ENCODE assay signal across 11 cellular contexts in genomic region chr10:92695679-92696605, GRCh38. TPM values are rescaled to one million over a fixed set of nuclear protein-coding genes. Genes with fewer than 3 reads are reported as not detected.
DNase-seq lines count a peak whose midpoint lies in the region; ATAC-seq, FAIRE-seq and TF ChIP-seq lines count a peak whose summit lies in the region.
"Had no signal": no experiment of that assay in that cellular context is flagged by ENCODE, and none has a peak within 500 bp of the region (broad histone marks: within the 10 kb centered on the region; RNA-seq: fewer than 3 reads in every experiment).

No MANE protein-coding gene starts in this region.

- H3K36me3 ChIP-seq in K562 (ENCODE audit: control insufficient read depth, insufficient read depth, low read length), result peaks cover 52% of the 10 kb centered on the region
- peaks cover 0 to 45% (median 15%) of the 10 kb centered on the region in 6 donors for H3K36me3 ChIP-seq in spleen

- in situ Hi-C loops in K562 (cut with MboI), result loop anchor here (5.0 kb wide), 1 partner anchor 61 kb away; no protein-coding TSS in a partner anchor

- no peak overlapping the region for H4K5ac ChIP-seq in H9 (ENCODE audit: insufficient read length, low read depth, low read length)

- peaks cover 99% of the 10 kb centered on the region for H3K27me3 Mint-ChIP-seq in H9 (ENCODE audit: low read depth)

- intact Hi-C loops in K562 (cut with micrococcal nuclease), result loop anchor here (1.0 to 2.0 kb wide), 3 partner anchors 60 to 135 kb away; no protein-coding TSS in a partner anchor
- intact Hi-C loops in spleen (cut with DNase I; ENCODE audit: low total_unique reads), result no loop called here

- H3K4me1 Mint-ChIP-seq in H9, result peaks cover 38 to 39% of the 10 kb centered on the region in 2 experiments

- no peak overlapping the region for H3K56ac ChIP-seq in H9 (ENCODE audit: insufficient read length, low read depth, low read length)

- H3K4me2 ChIP-seq in H9 (ENCODE audit: insufficient read depth, insufficient read length, low read length), result peak overlapping the region; percentile 51
- H3K4me2 ChIP-seq in K562 (ENCODE audit: insufficient read depth, low read length), result peak overlapping the region; percentile 80

- DNase-seq in H9 (peak; percentile 52), K562 (ENCODE audit: extremely low read depth in 1 of 4, low spot score in 3 of 4) (peak; percentile 61 to 63 (median 61)), iris pigment epithelial cell (ENCODE audit: low read depth) (peak; percentile 74), spleen (peak; percentile 80), NCI-H1092 (lab: John Stamatoyannopoulos, UW) (no peak), 8988T (no peak)
- DNase-seq: activated naive CD4-positive, alpha-beta T cell; NCI-H510A had no signal

- H2BK5ac ChIP-seq in H9 (ENCODE audit: insufficient read length, low read length), result no peak overlapping the region

- H3K27me3 ChIP-seq in H9 (ENCODE audit: insufficient read depth, low read length), result peaks cover 37% of the 10 kb centered on the region
- no peaks in the 10 kb centered on the region for H3K27me3 ChIP-seq in K562 (ENCODE audit: control insufficient read depth in 2 of 2, insufficient read depth in 2 of 2, low read length in 2 of 2)
- peaks cover 0 to 69% (median 0%) of the 10 kb centered on the region in 7 donors for H3K27me3 ChIP-seq in spleen (replicated peaks in 1 of 7)

- no peak overlapping the region for H3K14ac ChIP-seq in H9 (ENCODE audit: insufficient read depth, low read length)

- WGBS in H9 (ENCODE audit: extremely low coverage, insufficient read length, low lambda C conversion rate), result no CpG with 5 or more reads among the region's 61 CpGs
- WGBS in K562 (ENCODE audit: insufficient coverage, low coverage, missing lambda C conversion rate), result 4% methylated on average over 27 of the region's 61 CpGs
- WGBS in spleen, 5 donors, result 76 to 90% (median 83%) methylated on average over 45 to 61 of the region's 61 CpGs

- no peak overlapping the region for H3K23ac ChIP-seq in H9 (ENCODE audit: insufficient read length, low read depth, low read length)

- H3K4me3 ChIP-seq in K562 (peak overlapping the region; percentile 93), spleen (no peak overlapping the region)

- H4K91ac ChIP-seq in H9 (ENCODE audit: insufficient read length, low read depth, low read length), result no peak overlapping the region

- H3K4ac ChIP-seq in H9 (ENCODE audit: low read depth, low read length), result no peak overlapping the region

- H2AFZ ChIP-seq in H9 (ENCODE audit: low read length), result no peak overlapping the region
- peak overlapping the region; percentile 25; the same call in 1 of the 2 replicates for H2AFZ ChIP-seq in K562 (ENCODE audit: low read depth, low read length)

- CTCF ChIA-PET in K562 (lab: Yijun Ruan, JAX; ENCODE audit: low intra/inter-chr PET ratio), result no interaction called here

- peaks cover 0 to 5% (median 0%) of the 10 kb centered on the region in 3 experiments; a peak in 2 of 7 replicates for H3K36me3 Mint-ChIP-seq in H9 (ENCODE audit: insufficient read depth in 1 of 3, low read depth in 3 of 3)

- H3K9me3 ChIP-seq in H9 (ENCODE audit: control insufficient read depth, low read depth, low read length) (no peaks in the 10 kb centered on the region), K562 (replicated peaks; ENCODE audit: control insufficient read depth, insufficient read depth, low read depth, low read length) (no peaks in the 10 kb centered on the region), spleen (no peaks in the 10 kb centered on the region)

- H3K18ac ChIP-seq in H9 (ENCODE audit: insufficient read length, low read depth, low read length), result no peak overlapping the region

- no peak overlapping the region for H2BK120ac ChIP-seq in H9 (ENCODE audit: low read depth, low read length, poor library complexity, severe bottlenecking)

- peaks cover 24% of the 10 kb centered on the region for H3K23me2 ChIP-seq in H9 (ENCODE audit: insufficient read length, low read depth, low read length, poor library complexity, severe bottlenecking)

- peak overlapping the region; percentile 11 for H3K9ac ChIP-seq in H9 (ENCODE audit: extremely low read depth, insufficient read length, low read length)
- peak overlapping the region; percentile 84 to 90 for H3K9ac ChIP-seq in K562 (ENCODE audit: insufficient read depth in 1 of 2, low read depth in 2 of 2, low read length in 2 of 2)

- no peaks in the 10 kb centered on the region for H4K20me1 ChIP-seq in H9 (ENCODE audit: control insufficient read depth, insufficient read depth, insufficient read length)
- H4K20me1 ChIP-seq in K562 (replicated peaks; ENCODE audit: control insufficient read depth, insufficient read depth, low read length), result 0 out of 2 replicates have a peak, but pooled peaks cover 4% of the 10 kb centered on the region

- H3K79me2 ChIP-seq in H9 (ENCODE audit: insufficient read depth, low read length) (no peaks in the 10 kb centered on the region), K562 (ENCODE audit: control insufficient read depth, insufficient read depth, low read length) (peaks cover 59% of the 10 kb centered on the region)

- FAIRE-seq in K562 (lab: Jason Lieb, UNC), result no peak

- no peak overlapping the region for H2BK20ac ChIP-seq in H9 (ENCODE audit: low read depth, low read length, poor library complexity, severe bottlenecking)

- H2BK12ac ChIP-seq in H9 (ENCODE audit: insufficient read length, low read depth, low read length), result no peak overlapping the region

- TF ChIP-seq EP300 in K562 (IDR thresholded peaks at IDR 0.05; ENCODE audit: low read length), result no peak

- POLR2A ChIA-PET in K562 (lab: Yijun Ruan, JAX), result interaction anchor here (0.5 to 1.6 kb wide), 9 partner anchors 24 to 227 kb away, joined by 3 to 5 read pairs (median 3); partner anchors contain the start of gene EXOC6

- TF ChIP-seq POLR2A in K562 (conservative IDR thresholded peaks at IDR 0.05) (peak; percentile 65; the same call in 1 of the 2 replicates), spleen (IDR thresholded peaks at IDR 0.05) (no peak)

- H3T11ph ChIP-seq in H9 (ENCODE audit: low read length), result no peak overlapping the region

- H3K4me1 ChIP-seq in H9 (ENCODE audit: insufficient read depth, low read length) (no peaks in the 10 kb centered on the region; the same call in 1 of the 2 replicates), K562 (replicated peaks in 1 of 2; ENCODE audit: control insufficient read depth in 2 of 2, insufficient read depth in 2 of 2, low read length in 2 of 2) (peaks cover 28 to 32% of the 10 kb centered on the region in 2 experiments; a peak in 4 of 5 replicates), spleen (peaks cover 16 to 95% (median 75%) of the 10 kb centered on the region in 6 donors)

- H3K79me1 ChIP-seq in H9 (ENCODE audit: insufficient read depth, low read depth, low read length, poor library complexity, severe bottlenecking), result no peaks in the 10 kb centered on the region

- H3K27ac ChIP-seq in H9 (ENCODE audit: insufficient read length, low read depth, low read length) (no peak overlapping the region), K562 (ENCODE audit: extremely low read depth, low read depth, low read length) (peak overlapping the region; percentile 91), spleen (no peak overlapping the region)
- H3K27ac ChIP-seq: skin epidermis had no signal

- no peaks in the 10 kb centered on the region for H3K9me1 ChIP-seq in K562 (ENCODE audit: control insufficient read depth, insufficient read depth, low read length)

- TF ChIP-seq RAD21 in K562 (CRISPR knock-in tag; conservative IDR thresholded peaks at IDR 0.05 in 1 of 2, IDR thresholded peaks at IDR 0.05 in 1 of 2), result no peak

- H3K9me3 Mint-ChIP-seq in H9, result no peaks in the 10 kb centered on the region; a peak in 2 of 5 replicates

- TF ChIP-seq CTCF in H9 (conservative IDR thresholded peaks at IDR 0.05), result no peak
- TF ChIP-seq CTCF in K562 (IDR thresholded peaks at IDR 0.05 in 2 of 3, conservative IDR thresholded peaks at IDR 0.05 in 1 of 3; ENCODE audit: insufficient read depth in 2 of 3, low read depth in 1 of 3, low read length in 3 of 3), result no peak
- TF ChIP-seq CTCF in spleen (IDR thresholded peaks at IDR 0.05 in 8 of 11, conservative IDR thresholded peaks at IDR 0.05 in 3 of 11), result no peak

- no peak overlapping the region for H4K8ac ChIP-seq in H9 (replicated peaks; ENCODE audit: insufficient read length, low read depth, low read length)

- ATAC-seq in K562, result peak; percentile 58
- ATAC-seq in GM18498 (IDR thresholded peaks at IDR 0.05; ENCODE audit: unreplicated experiment), result no peak
- ATAC-seq in GM18511 (IDR thresholded peaks at IDR 0.05; ENCODE audit: unreplicated experiment), result no peak

- no peak overlapping the region for H2BK15ac ChIP-seq in H9 (ENCODE audit: low read depth, low read length)

- no TSS peak for BruUV-seq in K562 (replicated peaks; lab: Mats Ljungman, UMichigan)

- no peak overlapping the region for H2AK5ac ChIP-seq in H9 (ENCODE audit: insufficient read length, low read length)

- peak overlapping the region in 1 of 3 experiments; percentile 73; a peak in 1 of 7 replicates for H3K27ac Mint-ChIP-seq in H9

- H3K4me3 Mint-ChIP-seq in H9, result peak overlapping the region; percentile 58 to 78

RNA-seq across cellular contexts. Expression of gene HHEX, which starts 6.2 kb away (rescaled TPM):
- 1.8 and 2.2 TPM in 2 replicates for total RNA-seq in H9 (2021)
- total RNA-seq in K562 (2011; cell fraction: chromatin; rRNA removed; ENCODE audit: low replicate concordance), result 105 and 158 TPM in 2 replicates
- 77.9 and 81.1 TPM in 2 replicates for total RNA-seq in K562 (2011; cell fraction: nucleolus; rRNA removed)
- 120 and 153 TPM in 2 replicates for total RNA-seq in K562 (2011; cell fraction: nucleoplasm; rRNA removed)
- total RNA-seq in K562 (2014; rRNA removed), result 68.0 and 69.2 TPM in 2 replicates
- total RNA-seq in K562 (2014; rRNA removed; fragmentation: Illumina TruSeq; extraction: Trizol), result 95.8 and 110 TPM in 2 replicates
- total RNA-seq in K562 (2015; rRNA removed; fragmentation: Illumina TruSeq; extraction: Trizol), result 79.8 and 80.2 TPM in 2 replicates
- total RNA-seq in K562 (2021), result 108 and 120 TPM in 2 replicates
- 67.9 and 78.2 TPM in 2 replicates for polyA plus RNA-seq in K562 (2011; rRNA removed)
- polyA plus RNA-seq in K562 (2011; cell fraction: cytosol; rRNA removed), result 34.7 and 42.9 TPM in 2 replicates
- polyA plus RNA-seq in K562 (2011; cell fraction: nucleus; rRNA removed), result 202 and 206 TPM in 2 replicates
- 97.4 and 134 TPM in 2 replicates for polyA plus RNA-seq in K562 (2012)
- 97.5 and 133 TPM in 2 replicates for polyA plus RNA-seq in K562 (2014; fragmentation: Illumina TruSeq; extraction: Trizol)
- polyA plus RNA-seq in K562 (2014; fragmentation: Nextera tagmentation; extraction: Ambion mirVana), result 10 to 100 TPM; 37.2 to 51.4 TPM
- polyA plus RNA-seq in K562 (2014; rRNA removed), result 101 and 110 TPM in 2 replicates
- 72.5 and 80.9 TPM in 2 replicates for polyA minus RNA-seq in K562 (2011; rRNA and poly(A)+ RNA removed)
- polyA minus RNA-seq in K562 (2011; cell fraction: cytosol; rRNA and poly(A)+ RNA removed), result 27.8 and 36.2 TPM in 2 replicates
- polyA minus RNA-seq in K562 (2011; cell fraction: nucleus; rRNA and poly(A)+ RNA removed), result 116 and 143 TPM in 2 replicates
- total RNA-seq in spleen, result 10 to 100 TPM; 45.9 to 74.3 (median 51.9) TPM
- 10 to 100 TPM; 57.5 to 81.1 (median 79.8) TPM for polyA plus RNA-seq in spleen

Comparison
In these comparisons a context has a peak if more than half of its experiments do, and no peak if none do; other contexts are left out.
1. DNase-seq: peak in H9 (single experiment), K562 (4 of 4), iris pigment epithelial cell (single experiment) and spleen (single experiment); none in NCI-H1092 (single experiment) and 8988T (single experiment).
2. RNA of gene HHEX, which starts 6.2 kb away (total RNA-seq): 68.0 to 158 TPM in K562 and 45.9 to 74.3 TPM in spleen; 1.8 to 2.2 TPM in H9; every median in the first group is over 10 times any median in the second.